In the genomic region with DNA sequence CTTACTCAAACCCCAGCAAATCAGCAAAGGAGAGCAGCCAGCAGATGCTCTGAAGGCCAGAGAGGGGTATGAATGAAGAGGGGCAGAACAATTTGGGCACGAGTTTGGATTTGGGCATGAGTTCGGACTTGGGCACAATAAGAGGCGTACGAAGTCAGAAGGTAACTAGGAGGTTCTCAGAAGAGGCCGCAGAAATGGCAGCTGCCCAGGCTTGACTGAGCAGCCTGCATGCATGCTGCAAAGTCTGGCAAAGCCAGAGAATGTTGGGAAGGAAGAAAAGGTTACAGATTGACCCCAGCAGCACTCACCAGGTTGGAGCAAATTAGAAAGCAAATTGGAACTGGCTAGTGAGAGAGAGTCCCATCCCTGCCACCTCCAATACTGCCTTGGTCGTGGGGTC, we compare ENCODE assay signal across 15 cellular contexts. TPM values are rescaled to one million over a fixed set of nuclear protein-coding genes. Genes with fewer than 3 reads are reported as not detected.
DNase-seq lines count a peak whose midpoint lies in the region; ATAC-seq and TF ChIP-seq lines count a peak whose summit lies in the region.
"Had no signal": no experiment of that assay in that cellular context is flagged by ENCODE, and none has a peak within 500 bp of the region (broad histone marks: within the 10 kb centered on the region; RNA-seq: fewer than 3 reads in every experiment).

No MANE protein-coding gene starts in this region.

- H3K27me3 Mint-ChIP-seq in stimulated activated memory B cell treated with anti-CD40 and anti-IgM and Interleukin-4, amounts not matched to agents 10 μg/mL and 1 μg/mL and 100 μg/mL, for 72 hours = no peaks in the 10 kb centered on the region
- H3K27me3 Mint-ChIP-seq: IgD-negative memory B cell had no signal

- DNase-seq in cerebellum (ENCODE audit: low spot score) (peak; percentile 21), sciatic nerve (ENCODE audit: low spot score) (no peak), tibial artery (no peak), D341Med (ENCODE audit: low spot score) (no peak)
- DNase-seq: AML-193; Calu3; CD4-positive, alpha-beta T cell; DMS79; GOT3; H9 had no signal

- no peaks in the 10 kb centered on the region for H3K36me3 Mint-ChIP-seq in stimulated activated memory B cell treated with anti-CD40 and anti-IgM and Interleukin-4, amounts not matched to agents 10 μg/mL and 1 μg/mL and 100 μg/mL, for 72 hours
- H3K36me3 Mint-ChIP-seq: IgD-negative memory B cell had no signal

- H3K4me3 ChIP-seq in BLaER1 (no peak overlapping the region), tibial artery (no peak overlapping the region)

- no peak overlapping the region for H3K4me3 Mint-ChIP-seq in stimulated activated memory B cell treated with anti-CD40 and anti-IgM and Interleukin-4, amounts not matched to agents 10 μg/mL and 1 μg/mL and 100 μg/mL, for 72 hours
- H3K4me3 Mint-ChIP-seq: CD4-positive, alpha-beta T cell; H9; IgD-negative memory B cell had no signal

- no peaks in the 10 kb centered on the region for H3K9me3 Mint-ChIP-seq in stimulated activated memory B cell treated with anti-CD40 and anti-IgM and Interleukin-4, amounts not matched to agents 10 μg/mL and 1 μg/mL and 100 μg/mL, for 72 hours
- H3K9me3 Mint-ChIP-seq: CD4-positive, alpha-beta T cell; H9; IgD-negative memory B cell had no signal

- TF ChIP-seq CTCF in tibial artery (IDR thresholded peaks at IDR 0.05) = no peak

- intact Hi-C loops in sciatic nerve (cut with DNase I) (no loop called here), tibial artery (cut with DNase I; ENCODE audit: low total_unique reads) (no loop called here)

- no peak overlapping the region for H3K27ac Mint-ChIP-seq in stimulated activated memory B cell treated with anti-CD40 and anti-IgM and Interleukin-4, amounts not matched to agents 10 μg/mL and 1 μg/mL and 100 μg/mL, for 72 hours
- H3K27ac Mint-ChIP-seq: CD4-positive, alpha-beta T cell; H9; IgD-negative memory B cell had no signal

- ATAC-seq in sciatic nerve (peak; percentile 42), HG03354 (IDR thresholded peaks at IDR 0.05; ENCODE audit: poor library complexity, severe bottlenecking, unreplicated experiment) (no peak)
- no peak for ATAC-seq in stimulated activated memory B cell treated with anti-CD40 and anti-IgM and Interleukin-4, amounts not matched to agents 10 μg/mL and 1 μg/mL and 100 μg/mL, for 72 hours

- H4K20me1 ChIP-seq in BLaER1 = no peaks in the 10 kb centered on the region

- H3K4me1 ChIP-seq in BLaER1 (peaks cover 20% of the 10 kb centered on the region), tibial artery (peaks cover 0 to 19% (median 10%) of the 10 kb centered on the region in 4 donors)

- H3K4me1 Mint-ChIP-seq in stimulated activated memory B cell treated with anti-CD40 and anti-IgM and Interleukin-4, amounts not matched to agents 10 μg/mL and 1 μg/mL and 100 μg/mL, for 72 hours = no peaks in the 10 kb centered on the region
- H3K4me1 Mint-ChIP-seq: IgD-negative memory B cell had no signal

- H3K4me2 ChIP-seq in BLaER1 = peak overlapping the region; percentile 57

- H3K36me3 ChIP-seq in BLaER1 = peaks cover 9% of the 10 kb centered on the region; the same call in 1 of the 2 replicates
- H3K36me3 ChIP-seq in tibial artery = peaks cover 3 to 19% (median 5%) of the 10 kb centered on the region in 3 donors

- H3K27me3 ChIP-seq in BLaER1 = no peaks in the 10 kb centered on the region
- no peaks in the 10 kb centered on the region for H3K27me3 ChIP-seq in tibial artery

- H3K9me3 ChIP-seq in BLaER1 (no peaks in the 10 kb centered on the region), tibial artery (no peaks in the 10 kb centered on the region)

- peak overlapping the region; percentile 12; the same call in 1 of the 2 replicates for H3K9ac ChIP-seq in BLaER1

- H3K27ac ChIP-seq in BLaER1 (peak overlapping the region; percentile 54), tibial artery (peak overlapping the region; percentile 2 to 32)
- H3K27ac ChIP-seq: 22Rv1 had no signal

RNA-seq across cellular contexts. Expression of a gene that starts 15.2 kb away (rescaled TPM):
- total RNA-seq in cerebellum (15.1 TPM), sciatic nerve (42.5 TPM)
